In genomic region chr21:19011448-19011847, GRCh38 we compare ENCODE assay signal across 24 cellular contexts.
"Had no signal": no experiment of that assay in that cellular context is flagged by ENCODE, and none has a peak within 500 bp of the region (broad histone marks: within the 10 kb centered on the region; RNA-seq: fewer than 3 reads in every experiment).

No MANE protein-coding gene starts in this region.

- DNase-seq: activated CD4-positive, alpha-beta T cell treated with anti-CD3 and anti-CD28 coated beads for 48 hours; activated CD4-positive, alpha-beta T cell treated with anti-CD3 and anti-CD28 coated beads, Interleukin-2, amount 50 U/mL, for 4 hours; activated CD4-positive, CD25-positive, alpha-beta regulatory T cell treated with anti-CD3 and anti-CD28 coated beads, Interleukin-2, amount 50 U/mL, for 72 hours; activated CD8-positive, alpha-beta memory T cell treated with anti-CD3 and anti-CD28 coated beads, Interleukin-2, amount 50 U/mL, for 48 hours; activated CD8-positive, alpha-beta T cell treated with anti-CD3 and anti-CD28 coated beads, Interleukin-2, amount 10 ng/mL, durations not matched to agents 7 days and 5 days; activated naive CD4-positive, alpha-beta T cell; activated T-cell treated with anti-CD3 and anti-CD28 coated beads, Interleukin-2, amount 50 U/mL, for 1 hour; amygdala; cerebellar nuclear complex; Karpas-422; NCI-H1092 treated with DMSO at 0.1 percent for 48 hours; NCI-H1436 treated with DMSO at 0.1 percent for 48 hours; NCI-H187 treated with DMSO at 0.1 percent for 48 hours; NCI-H2081 treated with DMSO at 0.1 percent for 48 hours; NCI-H2171; NCI-H2227 treated with DMSO at 0.1 percent for 48 hours; NCI-H510A; NCI-H526 treated with DMSO at 0.1 percent for 48 hours; NK-92 treated with Interleukin-12 subunit alpha and Interleukin-12 subunit beta, amount 100 ng/mL, for 24 hours; SIG-M5; T-helper 17 cell; T-helper 9 cell had no signal

- ATAC-seq: activated CD8-positive, alpha-beta T cell treated with anti-CD3 and anti-CD28 coated beads, Interleukin-2, amount 10 ng/mL, durations not matched to agents 7 days and 5 days; K562; T-helper 17 cell; WTC11 had no signal
